In the genomic region with DNA sequence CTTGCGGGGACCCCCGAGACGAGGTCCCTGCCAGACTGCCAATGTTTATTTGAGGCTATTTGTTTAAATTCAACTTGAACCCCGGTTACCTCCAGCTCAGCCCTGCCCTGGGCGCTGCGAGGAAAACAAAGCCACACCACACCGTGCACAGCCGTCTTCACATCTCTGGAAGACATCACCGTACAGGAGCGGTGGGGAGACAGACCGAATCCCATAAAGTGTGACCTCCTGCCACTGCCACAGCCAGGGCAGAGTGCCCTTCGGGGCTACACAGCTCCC, we compare ENCODE assay signal across 17 cellular contexts. TPM values are rescaled to one million over a fixed set of nuclear protein-coding genes. Genes with fewer than 3 reads are reported as not detected.
DNase-seq lines count a peak whose midpoint lies in the region; ATAC-seq lines count a peak whose summit lies in the region.
"Had no signal": no experiment of that assay in that cellular context is flagged by ENCODE, and none has a peak within 500 bp of the region (broad histone marks: within the 10 kb centered on the region; RNA-seq: fewer than 3 reads in every experiment).

No MANE protein-coding gene starts in this region.

- DNase-seq in activated CD4-positive, alpha-beta T cell treated with anti-CD3 and anti-CD28 coated beads, Interleukin-2, amount 10 ng/mL, durations not matched to agents 7 days and 5 days: no peak
- no peak for DNase-seq in activated CD4-positive, alpha-beta T cell treated with anti-CD3 and anti-CD28 coated beads, Interleukin-2, amount 10 ng/mL, durations not matched to agents 24 days and 14 days
- DNase-seq in immature natural killer cell (no peak), ecto neural progenitor cell (ENCODE audit: low spot score) (no peak), NCI-H526 treated with DMSO at 0.1 percent for 48 hours (lab: John Stamatoyannopoulos, UW) (no peak), amniotic stem cell (lab: John Stamatoyannopoulos, UW) (no peak)
- DNase-seq in natural killer cell treated with Interleukin-12 subunit alpha and Interleukin-12 subunit beta and Interleukin-15 and Interleukin-18, amount 100 ng/mL, for 72 hours (ENCODE audit: low spot score): no peak
- DNase-seq: CD8-positive, alpha-beta T cell; DMS53; EL; NCI-H1436; NCI-H2029; NCI-H2171 treated with DMSO at 0.1 percent for 48 hours; NCI-H446 treated with DMSO at 0.1 percent for 48 hours; NK-92 treated with Interleukin-12 subunit alpha and Interleukin-12 subunit beta, amount 100 ng/mL, for 24 hours; SHP77 had no signal

- no peaks in the 10 kb centered on the region for H3K27me3 Mint-ChIP-seq in activated CD4-positive, alpha-beta T cell treated with anti-CD3 and anti-CD28 coated beads, Interleukin-2, amount 10 ng/mL, durations not matched to agents 7 days and 5 days
- no peaks in the 10 kb centered on the region for H3K27me3 Mint-ChIP-seq in activated CD4-positive, alpha-beta T cell treated with anti-CD3 and anti-CD28 coated beads, Interleukin-2, amount 10 ng/mL, durations not matched to agents 24 days and 14 days
- H3K27me3 Mint-ChIP-seq in immature natural killer cell (ENCODE audit: low read depth in 3 of 3): peaks cover 0 to 16% (median 5%) of the 10 kb centered on the region in 3 donors
- H3K27me3 Mint-ChIP-seq in natural killer cell treated with Interleukin-12 subunit alpha and Interleukin-12 subunit beta and Interleukin-15 and Interleukin-18, amount 100 ng/mL, for 72 hours: no peaks in the 10 kb centered on the region

- no peak overlapping the region for H3K4me3 Mint-ChIP-seq in activated CD4-positive, alpha-beta T cell treated with anti-CD3 and anti-CD28 coated beads, Interleukin-2, amount 10 ng/mL, durations not matched to agents 7 days and 5 days
- H3K4me3 Mint-ChIP-seq in activated CD4-positive, alpha-beta T cell treated with anti-CD3 and anti-CD28 coated beads, Interleukin-2, amount 10 ng/mL, durations not matched to agents 24 days and 14 days: no peak overlapping the region
- H3K4me3 Mint-ChIP-seq in immature natural killer cell: no peak overlapping the region
- peak overlapping the region; percentile 10 for H3K4me3 Mint-ChIP-seq in natural killer cell treated with Interleukin-12 subunit alpha and Interleukin-12 subunit beta and Interleukin-15 and Interleukin-18, amount 100 ng/mL, for 72 hours
- H3K4me3 Mint-ChIP-seq: CD8-positive, alpha-beta T cell had no signal

- H3K36me3 Mint-ChIP-seq in activated CD4-positive, alpha-beta T cell treated with anti-CD3 and anti-CD28 coated beads, Interleukin-2, amount 10 ng/mL, durations not matched to agents 7 days and 5 days (ENCODE audit: low read depth): no peaks in the 10 kb centered on the region
- no peaks in the 10 kb centered on the region for H3K36me3 Mint-ChIP-seq in activated CD4-positive, alpha-beta T cell treated with anti-CD3 and anti-CD28 coated beads, Interleukin-2, amount 10 ng/mL, durations not matched to agents 24 days and 14 days (ENCODE audit: low read depth)
- peaks cover 0 to 7% (median 0%) of the 10 kb centered on the region in 3 donors for H3K36me3 Mint-ChIP-seq in immature natural killer cell
- no peaks in the 10 kb centered on the region for H3K36me3 Mint-ChIP-seq in natural killer cell treated with Interleukin-12 subunit alpha and Interleukin-12 subunit beta and Interleukin-15 and Interleukin-18, amount 100 ng/mL, for 72 hours

- CTCF ChIA-PET in activated CD4-positive, alpha-beta T cell treated with anti-CD3 and anti-CD28 coated beads, Interleukin-2, amount 10 ng/mL, durations not matched to agents 7 days and 5 days (lab: Charles Lee): no interaction called here

- H3K27ac Mint-ChIP-seq in activated CD4-positive, alpha-beta T cell treated with anti-CD3 and anti-CD28 coated beads, Interleukin-2, amount 10 ng/mL, durations not matched to agents 7 days and 5 days: peak overlapping the region; percentile 47
- no peak overlapping the region for H3K27ac Mint-ChIP-seq in activated CD4-positive, alpha-beta T cell treated with anti-CD3 and anti-CD28 coated beads, Interleukin-2, amount 10 ng/mL, durations not matched to agents 24 days and 14 days
- peak overlapping the region in 5 of 6 donors; percentile 51 to 93 (median 82) for H3K27ac Mint-ChIP-seq in immature natural killer cell
- peak overlapping the region; percentile 80 to 86 for H3K27ac Mint-ChIP-seq in natural killer cell treated with Interleukin-12 subunit alpha and Interleukin-12 subunit beta and Interleukin-15 and Interleukin-18, amount 100 ng/mL, for 72 hours
- H3K27ac Mint-ChIP-seq: CD8-positive, alpha-beta T cell had no signal

- H3K9me3 Mint-ChIP-seq in activated CD4-positive, alpha-beta T cell treated with anti-CD3 and anti-CD28 coated beads, Interleukin-2, amount 10 ng/mL, durations not matched to agents 7 days and 5 days: no peaks in the 10 kb centered on the region
- no peaks in the 10 kb centered on the region for H3K9me3 Mint-ChIP-seq in activated CD4-positive, alpha-beta T cell treated with anti-CD3 and anti-CD28 coated beads, Interleukin-2, amount 10 ng/mL, durations not matched to agents 24 days and 14 days
- no peaks in the 10 kb centered on the region for H3K9me3 Mint-ChIP-seq in immature natural killer cell
- no peaks in the 10 kb centered on the region for H3K9me3 Mint-ChIP-seq in natural killer cell treated with Interleukin-12 subunit alpha and Interleukin-12 subunit beta and Interleukin-15 and Interleukin-18, amount 100 ng/mL, for 72 hours
- H3K9me3 Mint-ChIP-seq: CD8-positive, alpha-beta T cell had no signal

- no peak for ATAC-seq in natural killer cell treated with Interleukin-12 subunit alpha and Interleukin-12 subunit beta and Interleukin-15 and Interleukin-18, amount 100 ng/mL, for 72 hours
- no peak for ATAC-seq in HG02678 (IDR thresholded peaks at IDR 0.05; ENCODE audit: unreplicated experiment)
- ATAC-seq: CD8-positive, alpha-beta T cell had no signal

- intact Hi-C loops in activated CD4-positive, alpha-beta T cell treated with anti-CD3 and anti-CD28 coated beads, Interleukin-2, amount 10 ng/mL, durations not matched to agents 24 days and 14 days (cut with micrococcal nuclease): no loop called here

- POLR2A ChIA-PET in activated CD4-positive, alpha-beta T cell treated with anti-CD3 and anti-CD28 coated beads, Interleukin-2, amount 10 ng/mL, durations not matched to agents 7 days and 5 days (lab: Charles Lee): no interaction called here

- peaks cover 38% of the 10 kb centered on the region for H3K4me1 Mint-ChIP-seq in activated CD4-positive, alpha-beta T cell treated with anti-CD3 and anti-CD28 coated beads, Interleukin-2, amount 10 ng/mL, durations not matched to agents 7 days and 5 days
- peaks cover 11% of the 10 kb centered on the region for H3K4me1 Mint-ChIP-seq in activated CD4-positive, alpha-beta T cell treated with anti-CD3 and anti-CD28 coated beads, Interleukin-2, amount 10 ng/mL, durations not matched to agents 24 days and 14 days
- H3K4me1 Mint-ChIP-seq in immature natural killer cell: peaks cover 15 to 37% of the 10 kb centered on the region in 2 donors
- H3K4me1 Mint-ChIP-seq in natural killer cell treated with Interleukin-12 subunit alpha and Interleukin-12 subunit beta and Interleukin-15 and Interleukin-18, amount 100 ng/mL, for 72 hours (ENCODE audit: low read depth in 2 of 2): peaks cover 15 to 22% of the 10 kb centered on the region in 2 donors

RNA-seq across cellular contexts. Expression of gene PRKAG2, which starts 40.0 kb away (rescaled TPM):
- 10 to 100 TPM; 27.5 to 32.3 TPM for total RNA-seq in activated CD4-positive, alpha-beta T cell treated with anti-CD3 and anti-CD28 coated beads, Interleukin-2, amount 10 ng/mL, durations not matched to agents 7 days and 5 days
- total RNA-seq in activated CD4-positive, alpha-beta T cell treated with anti-CD3 and anti-CD28 coated beads, Interleukin-2, amount 10 ng/mL, durations not matched to agents 24 days and 14 days: 14.3 and 15.5 TPM in 2 replicates
- polyA plus RNA-seq in immature natural killer cell: 10 to 100 TPM; 14.7 to 22.5 (median 19.1) TPM
- total RNA-seq in natural killer cell treated with Interleukin-12 subunit alpha and Interleukin-12 subunit beta and Interleukin-15 and Interleukin-18, amount 100 ng/mL, for 72 hours: 10 to 100 TPM; 19.9 to 22.6 TPM
